15 cellular contexts compared by ENCODE assay signal in genomic region chr9:78278177-78278777, GRCh38. TPM values are rescaled to one million over a fixed set of nuclear protein-coding genes. Genes with fewer than 3 reads are reported as not detected.
DNase-seq lines count a peak whose midpoint lies in the region; ATAC-seq and TF ChIP-seq lines count a peak whose summit lies in the region.
"Had no signal": no experiment of that assay in that cellular context is flagged by ENCODE, and none has a peak within 500 bp of the region (broad histone marks: within the 10 kb centered on the region; RNA-seq: fewer than 3 reads in every experiment).

No MANE protein-coding gene starts in this region.

- H3K9me3 Mint-ChIP-seq in CD4-positive, alpha-beta T cell: no peaks in the 10 kb centered on the region
- H3K9me3 Mint-ChIP-seq: T-helper 2 cell treated with Interferon-gamma antibody and Interleukin-4, amounts not matched to agents 5 μg/mL and 100 μg/mL, for 36 hours had no signal

- 60% methylated on average over 5 of the region's 5 CpGs for WGBS in right cardiac atrium

- no peaks in the 10 kb centered on the region for H3K27me3 Mint-ChIP-seq in CD4-positive, alpha-beta T cell

- H3K4me1 ChIP-seq in right cardiac atrium (ENCODE audit: control insufficient read depth, insufficient read depth, low read length): peaks cover 6% of the 10 kb centered on the region

- CTCF ChIA-PET in CD4-positive, alpha-beta T cell (lab: Charles Lee): no interaction called here

- no peak overlapping the region for H3K27ac Mint-ChIP-seq in CD4-positive, alpha-beta T cell
- H3K27ac Mint-ChIP-seq: activated CD8-positive, alpha-beta T cell treated with anti-CD3 and anti-CD28 coated beads, Interleukin-2, amount 10 ng/mL, durations not matched to agents 7 days and 5 days; activated naive CD4-positive, alpha-beta T cell treated with anti-CD3 and anti-CD28 coated beads, Interleukin-2, amount 50 U/mL, for 72 hours; T-helper 2 cell treated with Interferon-gamma antibody and Interleukin-4, amounts not matched to agents 5 μg/mL and 100 μg/mL, for 36 hours had no signal

- no peak overlapping the region for H3K4me3 ChIP-seq in right cardiac atrium (ENCODE audit: low read length)

- no peak for TF ChIP-seq CTCF in CD4-positive, alpha-beta T cell (IDR thresholded peaks at IDR 0.05)

- ATAC-seq in right cardiac atrium: peak; percentile 78 to 83
- ATAC-seq in CD4-positive, alpha-beta T cell (ENCODE audit: poor library complexity): no peak
- ATAC-seq: activated CD8-positive, alpha-beta T cell treated with anti-CD3 and anti-CD28 coated beads, Interleukin-2, amount 10 ng/mL, durations not matched to agents 7 days and 5 days had no signal

- no peak overlapping the region for H3K27ac ChIP-seq in right cardiac atrium (ENCODE audit: low read length)
- H3K27ac ChIP-seq in CD4-positive, alpha-beta T cell (ENCODE audit: low read depth, low read length): no peak overlapping the region
- H3K27ac ChIP-seq: neutrophil had no signal

- H3K4me3 Mint-ChIP-seq in CD4-positive, alpha-beta T cell: no peak overlapping the region
- H3K4me3 Mint-ChIP-seq: activated CD8-positive, alpha-beta T cell treated with anti-CD3 and anti-CD28 coated beads, Interleukin-2, amount 10 ng/mL, durations not matched to agents 7 days and 5 days; T-helper 2 cell treated with Interferon-gamma antibody and Interleukin-4, amounts not matched to agents 5 μg/mL and 100 μg/mL, for 36 hours had no signal

- DNase-seq in SKM-1 (lab: John Stamatoyannopoulos, UW; ENCODE audit: unreplicated experiment) (peak; percentile 4), SKM-1 treated with dmso at 0.1 percent for 144 hours (lab: John Stamatoyannopoulos, UW; ENCODE audit: unreplicated experiment) (no peak), amniotic epithelial cell (ENCODE audit: low read depth) (peak; percentile 96), right cardiac atrium (no peak), stromal cell of bone marrow (ENCODE audit: low read depth) (peak; percentile 82), germinal center (ENCODE audit: low spot score) (no peak), NCI-H187 (lab: John Stamatoyannopoulos, UW) (no peak)
- no peak for DNase-seq in CD4-positive, alpha-beta T cell
- DNase-seq: activated CD8-positive, alpha-beta T cell treated with anti-CD3 and anti-CD28 coated beads, Interleukin-2, amount 10 ng/mL, durations not matched to agents 7 days and 5 days; effector CD8-positive, alpha-beta T cell; EL; NCI-H146 had no signal

- H3K9me3 ChIP-seq in right cardiac atrium (ENCODE audit: control insufficient read depth, low read length): no peaks in the 10 kb centered on the region
- no peaks in the 10 kb centered on the region for H3K9me3 ChIP-seq in CD4-positive, alpha-beta T cell (ENCODE audit: control insufficient read depth, low read length)
- H3K9me3 ChIP-seq: neutrophil had no signal

- H3K4me1 Mint-ChIP-seq in CD4-positive, alpha-beta T cell (ENCODE audit: low read depth): peaks cover 9% of the 10 kb centered on the region

- no peaks in the 10 kb centered on the region for H3K27me3 ChIP-seq in right cardiac atrium (ENCODE audit: control insufficient read depth, insufficient read depth)
- no peaks in the 10 kb centered on the region for H3K27me3 ChIP-seq in CD4-positive, alpha-beta T cell (ENCODE audit: control insufficient read depth, insufficient read depth, low read length)
- H3K27me3 ChIP-seq: neutrophil had no signal

- POLR2A ChIA-PET in CD4-positive, alpha-beta T cell (lab: Charles Lee): interaction anchor here (1.8 kb wide), 1 partner anchor 18 kb away, joined by 5 read pairs; the partner anchor contains the start of gene PSAT1

- peaks cover 5% of the 10 kb centered on the region for H3K36me3 Mint-ChIP-seq in CD4-positive, alpha-beta T cell (ENCODE audit: low read depth)
- H3K36me3 Mint-ChIP-seq: activated naive CD4-positive, alpha-beta T cell treated with anti-CD3 and anti-CD28 coated beads, Interleukin-2, amount 50 U/mL, for 72 hours had no signal

- intact Hi-C loops in right cardiac atrium (cut with DNase I): no loop called here
- intact Hi-C loops in CD4-positive, alpha-beta T cell (cut with DNase I, micrococcal nuclease): no loop called here

RNA-seq across cellular contexts. Expression of gene PSAT1, which starts 18.6 kb away (rescaled TPM):
- total RNA-seq in right cardiac atrium: 1 to 10 TPM; 1.0 to 2.3 (median 1.4) TPM
- 1.9 TPM for polyA plus RNA-seq in right cardiac atrium
- under 1 TPM; 0.30 to 0.61 TPM for total RNA-seq in CD4-positive, alpha-beta T cell

RNA-seq across cellular contexts. Expression of gene CEP78, which starts 42.4 kb away (rescaled TPM):
- 1 to 10 TPM; 4.3 to 6.9 (median 5.6) TPM for total RNA-seq in right cardiac atrium
- 2.9 TPM for polyA plus RNA-seq in right cardiac atrium
- total RNA-seq in CD4-positive, alpha-beta T cell: 10 to 100 TPM; 10.5 to 12.1 TPM

Comparison
In these comparisons a context has a peak if more than half of its experiments do, and no peak if none do; other contexts are left out.
1. DNase-seq: peak in SKM-1 (single experiment), amniotic epithelial cell (single experiment) and stromal cell of bone marrow (single experiment); none in SKM-1 treated with dmso at 0.1 percent for 144 hours (single experiment), right cardiac atrium (0 of 3), CD4-positive, alpha-beta T cell (0 of 10), germinal center (single experiment) and NCI-H187 (0 of 2).